Comparison of ENCODE assay signal across 7 cellular contexts in the genomic region with DNA sequence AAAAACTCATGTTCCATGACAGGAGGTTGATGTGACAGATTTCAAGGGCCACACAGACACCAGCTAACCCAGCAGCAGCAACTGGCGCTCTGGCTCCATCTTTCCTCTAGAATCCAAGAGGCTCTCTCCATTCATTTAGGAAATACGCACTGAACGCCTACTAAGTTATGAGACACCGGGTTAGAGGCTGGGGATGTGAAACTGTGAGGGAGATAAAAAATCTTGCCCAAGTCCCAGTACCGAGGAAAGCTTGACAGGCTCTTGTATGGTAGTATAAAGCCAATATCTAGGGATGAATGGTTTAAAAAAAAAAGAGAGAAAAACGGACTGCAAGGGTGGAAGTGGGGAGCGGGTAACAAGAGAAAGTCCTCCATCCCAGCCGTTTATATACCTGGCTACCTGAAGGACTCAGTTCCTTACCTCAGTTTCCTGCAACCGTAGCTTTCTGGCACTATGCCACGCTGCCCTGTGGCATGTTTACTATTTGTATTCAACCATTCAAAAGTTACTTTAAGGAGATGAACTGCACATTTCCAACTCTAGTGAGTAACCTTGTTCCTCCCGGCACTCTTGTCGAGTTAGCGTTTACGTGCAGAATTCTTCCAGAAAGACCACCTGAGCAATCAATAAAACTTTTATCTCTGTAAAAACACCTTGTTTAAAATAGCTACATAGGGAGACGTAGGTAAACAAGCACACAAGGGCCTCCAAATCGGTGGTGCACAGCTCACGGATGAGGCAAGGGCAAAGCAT. TPM values are rescaled to one million over a fixed set of nuclear protein-coding genes. Genes with fewer than 3 reads are reported as not detected.
DNase-seq lines count a peak whose midpoint lies in the region; ATAC-seq and TF ChIP-seq lines count a peak whose summit lies in the region.

No MANE protein-coding gene starts in this region.

- no peaks in the 10 kb centered on the region for H3K36me3 Mint-ChIP-seq in endothelial cell (ENCODE audit: low read depth, unreplicated experiment)
- no peaks in the 10 kb centered on the region for H3K36me3 Mint-ChIP-seq in neural crest cell (ENCODE audit: low read depth)

- H3K27ac ChIP-seq in HCT116 (ENCODE audit: low read depth, low read length) (peak overlapping the region; percentile 77), OCI-LY3 (ENCODE audit: low read length) (no peak overlapping the region)

- no peak for TF ChIP-seq POLR2A in HCT116 (IDR thresholded peaks at IDR 0.05; ENCODE audit: borderline replicate concordance, extremely low read depth, insufficient read depth, insufficient read length)

- H3K9ac ChIP-seq in HCT116 (ENCODE audit: low read length) (peak overlapping the region; percentile 62), OCI-LY3 (ENCODE audit: low read length) (peak overlapping the region; percentile 69; the same call in 1 of the 2 replicates)

- H3K27ac Mint-ChIP-seq in endothelial cell (ENCODE audit: unreplicated experiment), result peak overlapping the region; percentile 70
- peak overlapping the region; percentile 86 for H3K27ac Mint-ChIP-seq in neural crest cell (ENCODE audit: unreplicated experiment)

- H3K4me2 ChIP-seq in HCT116 (ENCODE audit: low read length) (peak overlapping the region; percentile 93), OCI-LY3 (ENCODE audit: low read length) (peak overlapping the region; percentile 92)

- DNase-seq in HCT116 (ENCODE audit: low read depth, low spot score), result no peak
- DNase-seq in endothelial cell (ENCODE audit: low spot score), result no peak
- DNase-seq in neural crest cell (ENCODE audit: low read depth, low spot score), result no peak
- no peak for DNase-seq in NCI-H128 (lab: John Stamatoyannopoulos, UW; ENCODE audit: unreplicated experiment)

- H3K27me3 Mint-ChIP-seq in endothelial cell (ENCODE audit: unreplicated experiment) (peaks cover 2% of the 10 kb centered on the region), neural crest cell (ENCODE audit: low read depth) (peaks cover 6% of the 10 kb centered on the region)

- no TSS peak for BruUV-seq in HCT116 (replicated peaks; lab: Mats Ljungman, UMichigan)

- no peak for TF ChIP-seq RAD21 in HCT116 (IDR thresholded peaks at IDR 0.05; ENCODE audit: low read depth)

- POLR2A ChIA-PET in HCT116 (lab: Charles Lee), result no interaction called here

- no peaks in the 10 kb centered on the region for H3K36me3 ChIP-seq in HCT116 (ENCODE audit: control insufficient read depth in 1 of 2, insufficient read depth in 2 of 2, low read length in 2 of 2)
- no peaks in the 10 kb centered on the region for H3K36me3 ChIP-seq in OCI-LY3 (replicated peaks; ENCODE audit: low read depth, low read length)

- H3K4me3 Mint-ChIP-seq in endothelial cell (ENCODE audit: unreplicated experiment), result peak overlapping the region; percentile 94
- H3K4me3 Mint-ChIP-seq in neural crest cell, result peak overlapping the region; percentile 94

- H3K9me2 ChIP-seq in HCT116 (ENCODE audit: insufficient read depth), result no peaks in the 10 kb centered on the region

- peaks cover 20% of the 10 kb centered on the region for H3K4me1 Mint-ChIP-seq in endothelial cell (ENCODE audit: unreplicated experiment)
- H3K4me1 Mint-ChIP-seq in neural crest cell, result peaks cover 29% of the 10 kb centered on the region

- H3K9me3 Mint-ChIP-seq in endothelial cell (ENCODE audit: unreplicated experiment), result no peaks in the 10 kb centered on the region
- H3K9me3 Mint-ChIP-seq in neural crest cell, result no peaks in the 10 kb centered on the region

- intact Hi-C loops in HCT116 (cut with micrococcal nuclease), result loop anchor here (5.0 kb wide), 1 partner anchor 666 kb away; no protein-coding TSS in a partner anchor

- CTCF ChIA-PET in HCT116 (lab: Charles Lee), result interaction anchor here (0.6 to 1.4 kb wide), 13 partner anchors 11 to 1696 kb away, joined by 3 to 5 read pairs (median 3); no protein-coding TSS in a partner anchor

- RAD21 ChIA-PET in HCT116 (lab: Charles Lee; ENCODE audit: low non-redundant PET in 1 of 2, low total read pairs in 2 of 2, uncharacterized antibody in 2 of 2, unreplicated experiment in 2 of 2), result no interaction called here

- peaks cover 11 to 24% of the 10 kb centered on the region in 2 experiments; a peak in 3 of 4 replicates for H3K4me1 ChIP-seq in HCT116 (ENCODE audit: control insufficient read depth in 1 of 2, insufficient read depth in 2 of 2, low read length in 2 of 2)
- peaks cover 19% of the 10 kb centered on the region for H3K4me1 ChIP-seq in OCI-LY3 (ENCODE audit: low read length)

- no peaks in the 10 kb centered on the region for H3K27me3 ChIP-seq in HCT116 (ENCODE audit: insufficient read depth, low read length)
- H3K27me3 ChIP-seq in OCI-LY3 (ENCODE audit: low read depth, low read length), result no peaks in the 10 kb centered on the region

- TF ChIP-seq CTCF in HCT116 (IDR thresholded peaks at IDR 0.05 in 2 of 3, conservative IDR thresholded peaks at IDR 0.05 in 1 of 3; ENCODE audit: borderline replicate concordance in 1 of 3, insufficient read depth in 1 of 3, low read depth in 2 of 3, low read length in 2 of 3) (no peak), OCI-LY3 (IDR thresholded peaks at IDR 0.05; ENCODE audit: low read depth, low read length) (no peak), endothelial cell (IDR thresholded peaks at IDR 0.05; ENCODE audit: unreplicated experiment) (no peak), neural crest cell (conservative IDR thresholded peaks at IDR 0.05) (no peak)

- H4K20me1 ChIP-seq in HCT116 (ENCODE audit: insufficient read depth) (no peaks in the 10 kb centered on the region), OCI-LY3 (ENCODE audit: insufficient read depth, low read length) (no peaks in the 10 kb centered on the region)

- H2AFZ ChIP-seq in HCT116 (ENCODE audit: low read depth, low read length, poor library complexity, severe bottlenecking) (peak overlapping the region; percentile 42), OCI-LY3 (ENCODE audit: low read depth, low read length) (0 out of 2 replicates have a peak overlapping the region, but pooled peaks have one; percentile 46)

- H3K4me3 ChIP-seq in HCT116 (replicated peaks in 1 of 2; ENCODE audit: low read depth in 1 of 2, low read length in 2 of 2) (peak overlapping the region; percentile 39 to 66), OCI-LY3 (ENCODE audit: low read length) (peak overlapping the region; percentile 93)

- ATAC-seq in HCT116, result no peak
- ATAC-seq in HG03095 (IDR thresholded peaks at IDR 0.05; ENCODE audit: unreplicated experiment), result no peak
- no peak for ATAC-seq in GM19467 (IDR thresholded peaks at IDR 0.05; ENCODE audit: unreplicated experiment)

- H3K9me3 ChIP-seq in HCT116 (ENCODE audit: control insufficient read depth in 1 of 2, insufficient read depth in 1 of 2, low read depth in 1 of 2, low read length in 2 of 2), result no peaks in the 10 kb centered on the region
- no peaks in the 10 kb centered on the region for H3K9me3 ChIP-seq in OCI-LY3 (ENCODE audit: insufficient read depth, low read length)

- no peaks in the 10 kb centered on the region for H3K79me2 ChIP-seq in HCT116 (ENCODE audit: insufficient read depth, low read length)
- peaks cover 8% of the 10 kb centered on the region; the same call in 1 of the 2 replicates for H3K79me2 ChIP-seq in OCI-LY3 (ENCODE audit: low read length)

TF ChIP-seq in HCT116, 20 proteins besides CTCF, POLR2A, EP300 and RAD21:
- TF ChIP-seq CBX3 (IDR thresholded peaks at IDR 0.05; ENCODE audit: low read depth) (no peak), SRF (IDR thresholded peaks at IDR 0.05; ENCODE audit: low read depth) (no peak), TCF7L2 (IDR thresholded peaks at IDR 0.05; ENCODE audit: borderline replicate concordance, extremely low read depth, insufficient read depth, insufficient read length) (no peak), CEBPB (IDR thresholded peaks at IDR 0.05; ENCODE audit: low read depth) (no peak), SIN3A (IDR thresholded peaks at IDR 0.05; ENCODE audit: low read depth) (no peak), EZH2 (IDR thresholded peaks at IDR 0.05) (no peak)
- TF ChIP-seq, protein P1, sequence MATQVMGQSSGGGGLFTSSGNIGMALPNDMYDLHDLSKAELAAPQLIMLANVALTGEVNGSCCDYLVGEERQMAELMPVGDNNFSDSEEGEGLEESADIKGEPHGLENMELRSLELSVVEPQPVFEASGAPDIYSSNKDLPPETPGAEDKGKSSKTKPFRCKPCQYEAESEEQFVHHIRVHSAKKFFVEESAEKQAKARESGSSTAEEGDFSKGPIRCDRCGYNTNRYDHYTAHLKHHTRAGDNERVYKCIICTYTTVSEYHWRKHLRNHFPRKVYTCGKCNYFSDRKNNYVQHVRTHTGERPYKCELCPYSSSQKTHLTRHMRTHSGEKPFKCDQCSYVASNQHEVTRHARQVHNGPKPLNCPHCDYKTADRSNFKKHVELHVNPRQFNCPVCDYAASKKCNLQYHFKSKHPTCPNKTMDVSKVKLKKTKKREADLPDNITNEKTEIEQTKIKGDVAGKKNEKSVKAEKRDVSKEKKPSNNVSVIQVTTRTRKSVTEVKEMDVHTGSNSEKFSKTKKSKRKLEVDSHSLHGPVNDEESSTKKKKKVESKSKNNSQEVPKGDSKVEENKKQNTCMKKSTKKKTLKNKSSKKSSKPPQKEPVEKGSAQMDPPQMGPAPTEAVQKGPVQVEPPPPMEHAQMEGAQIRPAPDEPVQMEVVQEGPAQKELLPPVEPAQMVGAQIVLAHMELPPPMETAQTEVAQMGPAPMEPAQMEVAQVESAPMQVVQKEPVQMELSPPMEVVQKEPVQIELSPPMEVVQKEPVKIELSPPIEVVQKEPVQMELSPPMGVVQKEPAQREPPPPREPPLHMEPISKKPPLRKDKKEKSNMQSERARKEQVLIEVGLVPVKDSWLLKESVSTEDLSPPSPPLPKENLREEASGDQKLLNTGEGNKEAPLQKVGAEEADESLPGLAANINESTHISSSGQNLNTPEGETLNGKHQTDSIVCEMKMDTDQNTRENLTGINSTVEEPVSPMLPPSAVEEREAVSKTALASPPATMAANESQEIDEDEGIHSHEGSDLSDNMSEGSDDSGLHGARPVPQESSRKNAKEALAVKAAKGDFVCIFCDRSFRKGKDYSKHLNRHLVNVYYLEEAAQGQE (IDR thresholded peaks at IDR 0.05; ENCODE audit: low read depth), result no peak
- TF ChIP-seq, protein P2, sequence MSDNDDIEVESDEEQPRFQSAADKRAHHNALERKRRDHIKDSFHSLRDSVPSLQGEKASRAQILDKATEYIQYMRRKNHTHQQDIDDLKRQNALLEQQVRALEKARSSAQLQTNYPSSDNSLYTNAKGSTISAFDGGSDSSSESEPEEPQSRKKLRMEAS (IDR thresholded peaks at IDR 0.05), result no peak

RNA-seq across cellular contexts. Expression of a gene that starts 1.7 kb away (rescaled TPM):
- total RNA-seq in HCT116 (2021; ENCODE audit: unreplicated experiment), result 6.3 TPM
- polyA plus RNA-seq in HCT116 (2012), result 0.94 and 1.5 TPM in 2 replicates
- total RNA-seq in endothelial cell (ENCODE audit: unreplicated experiment), result 5.8 TPM
- 24.1 and 24.9 TPM in 2 replicates for total RNA-seq in neural crest cell
